In the genomic region with DNA sequence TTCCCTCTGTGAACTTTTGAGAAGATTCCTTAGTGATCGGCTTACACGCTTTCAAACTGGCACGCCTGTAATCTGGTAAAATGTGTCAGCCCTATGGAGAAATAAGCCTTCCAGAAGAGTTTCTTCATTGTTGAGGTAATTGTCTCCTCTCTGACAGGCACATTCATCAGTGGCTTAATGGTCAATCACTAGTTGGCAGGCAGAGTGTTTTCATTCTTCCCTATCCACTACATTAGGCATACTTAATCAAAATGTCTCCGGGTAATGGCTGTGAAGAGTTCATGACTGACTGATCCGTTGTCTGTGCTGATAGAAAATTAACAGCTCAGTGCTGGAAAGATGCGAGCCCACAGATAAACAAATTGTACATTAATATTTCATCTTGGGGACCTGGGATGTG, we compare ENCODE assay signal across 1 cellular context.
A peak's percentile ranks its signal among the peaks of the same experiment; 100 is the strongest.
TF ChIP-seq lines count a peak whose summit lies in the region.

No MANE protein-coding gene starts in this region.

TF ChIP-seq in K562, 482 proteins besides CTCF, POLR2A, EP300 and RAD21 (continued from another document):
- TF ChIP-seq, protein P1, sequence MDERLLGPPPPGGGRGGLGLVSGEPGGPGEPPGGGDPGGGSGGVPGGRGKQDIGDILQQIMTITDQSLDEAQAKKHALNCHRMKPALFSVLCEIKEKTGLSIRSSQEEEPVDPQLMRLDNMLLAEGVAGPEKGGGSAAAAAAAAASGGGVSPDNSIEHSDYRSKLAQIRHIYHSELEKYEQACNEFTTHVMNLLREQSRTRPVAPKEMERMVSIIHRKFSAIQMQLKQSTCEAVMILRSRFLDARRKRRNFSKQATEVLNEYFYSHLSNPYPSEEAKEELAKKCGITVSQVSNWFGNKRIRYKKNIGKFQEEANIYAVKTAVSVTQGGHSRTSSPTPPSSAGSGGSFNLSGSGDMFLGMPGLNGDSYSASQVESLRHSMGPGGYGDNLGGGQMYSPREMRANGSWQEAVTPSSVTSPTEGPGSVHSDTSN (CRISPR knock-in tag; IDR thresholded peaks at IDR 0.05; ENCODE audit: low read depth), result no peak
- TF ChIP-seq, protein P1 (tag; conservative IDR thresholded peaks at IDR 0.05; ENCODE audit: low read depth), result peak; percentile 55; the same call in 1 of the 2 replicates
